Comparison of ENCODE assay signal across 8 cellular contexts in the genomic region with DNA sequence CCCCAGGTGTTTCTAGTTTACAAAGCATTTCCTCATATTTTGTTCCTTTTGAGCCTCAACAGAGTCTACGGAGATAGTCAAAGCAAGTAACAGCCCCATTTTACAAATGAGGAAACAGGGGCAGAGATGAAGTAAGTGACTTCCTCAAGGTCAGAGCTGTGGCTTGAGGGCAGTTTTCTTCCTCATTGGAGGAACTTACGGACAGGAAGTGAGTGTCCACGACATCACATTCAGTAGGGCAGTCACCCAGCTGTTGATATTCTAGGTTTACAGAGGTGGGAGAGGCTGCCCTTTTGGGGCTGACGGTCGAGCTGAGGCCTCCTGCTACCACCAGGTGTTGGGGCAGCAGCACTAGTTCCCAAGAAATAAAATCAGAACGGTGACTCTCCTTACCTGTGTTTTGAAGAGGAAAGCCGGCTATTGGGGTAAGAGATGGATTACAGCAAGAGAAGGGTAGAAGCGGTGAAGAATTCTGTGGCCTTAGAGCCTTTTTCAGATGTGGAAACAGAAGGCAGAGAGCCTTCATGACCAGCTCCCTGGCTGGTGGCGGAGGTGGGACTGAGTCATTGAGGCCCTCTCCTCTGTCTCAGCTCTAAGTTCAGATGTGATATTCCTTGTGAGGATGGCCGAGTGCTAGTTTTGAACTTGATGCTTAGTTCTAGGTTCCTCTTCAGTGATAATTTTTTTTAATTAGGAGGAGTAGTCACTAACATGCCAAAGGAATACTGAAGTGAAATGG. TPM values are rescaled to one million over a fixed set of nuclear protein-coding genes. Genes with fewer than 3 reads are reported as not detected.
DNase-seq lines count a peak whose midpoint lies in the region; ATAC-seq and TF ChIP-seq lines count a peak whose summit lies in the region.

No MANE protein-coding gene starts in this region.

- H3K18ac ChIP-seq in mesendoderm (ENCODE audit: low read length): no peak overlapping the region

- no peaks in the 10 kb centered on the region for H3K79me2 ChIP-seq in mesendoderm (ENCODE audit: control insufficient read depth, insufficient read depth, low read length)

- no peak overlapping the region for H3K27ac ChIP-seq in CD4-positive, alpha-beta T cell (ENCODE audit: low read depth, low read length)
- H3K27ac ChIP-seq in mesendoderm (ENCODE audit: low read depth, low read length): no peak overlapping the region

- POLR2A ChIA-PET in CD4-positive, alpha-beta T cell (lab: Charles Lee): no interaction called here

- WGBS in mesendoderm (ENCODE audit: extremely low coverage, insufficient coverage, low lambda C conversion rate): no CpG with 5 or more reads among the region's 10 CpGs

- H3K27me3 Mint-ChIP-seq in CD4-positive, alpha-beta T cell: no peaks in the 10 kb centered on the region
- no peaks in the 10 kb centered on the region for H3K27me3 Mint-ChIP-seq in activated T-helper 17 cell treated with anti-CD3 and anti-CD28 coated beads, Interleukin-2, amount 50 U/mL, for 72 hours

- no peak overlapping the region for H3K4ac ChIP-seq in mesendoderm (ENCODE audit: low read depth, low read length)

- no peak overlapping the region for H2BK15ac ChIP-seq in mesendoderm (replicated peaks; ENCODE audit: low read depth)

- H3K36me3 Mint-ChIP-seq in CD4-positive, alpha-beta T cell (ENCODE audit: low read depth): peaks cover 22% of the 10 kb centered on the region
- H3K36me3 Mint-ChIP-seq in activated T-helper 17 cell treated with anti-CD3 and anti-CD28 coated beads, Interleukin-2, amount 50 U/mL, for 72 hours (ENCODE audit: low read depth): peaks cover 61% of the 10 kb centered on the region

- DNase-seq in CD4-positive, alpha-beta T cell: no peak
- no peak for DNase-seq in mesendoderm

- H3K4me3 Mint-ChIP-seq in CD4-positive, alpha-beta T cell: no peak overlapping the region
- peak overlapping the region; percentile 68 for H3K4me3 Mint-ChIP-seq in activated T-helper 17 cell treated with anti-CD3 and anti-CD28 coated beads, Interleukin-2, amount 50 U/mL, for 72 hours

- H3K27ac Mint-ChIP-seq in CD4-positive, alpha-beta T cell: peak overlapping the region; percentile 21
- H3K27ac Mint-ChIP-seq in activated T-helper 17 cell treated with anti-CD3 and anti-CD28 coated beads, Interleukin-2, amount 50 U/mL, for 72 hours: peak overlapping the region; percentile 26

- H3K79me1 ChIP-seq in mesendoderm (ENCODE audit: low read length): no peaks in the 10 kb centered on the region

- no peak for TF ChIP-seq CTCF in CD4-positive, alpha-beta T cell (IDR thresholded peaks at IDR 0.05)

- H2BK120ac ChIP-seq in mesendoderm (ENCODE audit: low read depth, low read length): no peak overlapping the region

- H4K5ac ChIP-seq in mesendoderm (ENCODE audit: low read length): no peak overlapping the region

- H2AK5ac ChIP-seq in mesendoderm (ENCODE audit: low read length): no peak overlapping the region

- no peak overlapping the region for H2BK5ac ChIP-seq in mesendoderm (ENCODE audit: low read length)

- intact Hi-C loops in CD4-positive, alpha-beta T cell (cut with DNase I, micrococcal nuclease): no loop called here

- no peaks in the 10 kb centered on the region for H3K9me3 ChIP-seq in CD4-positive, alpha-beta T cell (ENCODE audit: control insufficient read depth, low read length)

- H3K4me2 ChIP-seq in mesendoderm (ENCODE audit: low read length): no peak overlapping the region

- no peak overlapping the region for H3K4me3 ChIP-seq in mesendoderm (ENCODE audit: low read length)

- CTCF ChIA-PET in CD4-positive, alpha-beta T cell (lab: Charles Lee): interaction anchor here (0.9 kb wide), 1 partner anchor 9 kb away, joined by 5 read pairs; no protein-coding TSS in a partner anchor

- H4K8ac ChIP-seq in mesendoderm (ENCODE audit: low read depth, low read length): no peak overlapping the region

- peaks cover 91% of the 10 kb centered on the region for H3K4me1 Mint-ChIP-seq in CD4-positive, alpha-beta T cell (ENCODE audit: low read depth)
- H3K4me1 Mint-ChIP-seq in activated T-helper 17 cell treated with anti-CD3 and anti-CD28 coated beads, Interleukin-2, amount 50 U/mL, for 72 hours: peaks cover 68% of the 10 kb centered on the region

- no peaks in the 10 kb centered on the region for H3K27me3 ChIP-seq in CD4-positive, alpha-beta T cell (ENCODE audit: control insufficient read depth, insufficient read depth, low read length)
- H3K27me3 ChIP-seq in mesendoderm (ENCODE audit: insufficient read depth, low read length, poor library complexity): no peaks in the 10 kb centered on the region

- peaks cover 14% of the 10 kb centered on the region for H3K4me1 ChIP-seq in mesendoderm (ENCODE audit: control insufficient read depth, low read depth, low read length)

- ATAC-seq in CD4-positive, alpha-beta T cell (ENCODE audit: poor library complexity): no peak
- ATAC-seq in HG02759 (IDR thresholded peaks at IDR 0.05; ENCODE audit: unreplicated experiment) (peak; percentile 46), HG03342 (IDR thresholded peaks at IDR 0.05; ENCODE audit: unreplicated experiment) (no peak), HG03521 (IDR thresholded peaks at IDR 0.05; ENCODE audit: unreplicated experiment) (no peak), GM21360 (IDR thresholded peaks at IDR 0.05; ENCODE audit: unreplicated experiment) (no peak), HG02588 (IDR thresholded peaks at IDR 0.05; ENCODE audit: unreplicated experiment) (no peak)
- peak; percentile 69 for ATAC-seq in activated T-helper 17 cell treated with anti-CD3 and anti-CD28 coated beads, Interleukin-2, amount 50 U/mL, for 72 hours (replicated peaks)

- no peaks in the 10 kb centered on the region for H3K36me3 ChIP-seq in mesendoderm (ENCODE audit: control insufficient read depth, insufficient read depth, low read length)

- peak overlapping the region; percentile 57 for H3K56ac ChIP-seq in mesendoderm (ENCODE audit: low read length)

- H3K23ac ChIP-seq in mesendoderm (ENCODE audit: low read length): peak overlapping the region; percentile 30

- no peaks in the 10 kb centered on the region for H3K9me3 Mint-ChIP-seq in CD4-positive, alpha-beta T cell
- H3K9me3 Mint-ChIP-seq in activated T-helper 17 cell treated with anti-CD3 and anti-CD28 coated beads, Interleukin-2, amount 50 U/mL, for 72 hours: no peaks in the 10 kb centered on the region

- no peak overlapping the region for H3K9ac ChIP-seq in mesendoderm (ENCODE audit: low read length)

RNA-seq across cellular contexts. Expression of a gene that starts 41.7 kb away (rescaled TPM):
- 10 to 100 TPM; 93.7 to 95.1 TPM for total RNA-seq in CD4-positive, alpha-beta T cell
- total RNA-seq in activated T-helper 17 cell treated with anti-CD3 and anti-CD28 coated beads, Interleukin-2, amount 50 U/mL, for 72 hours: 10 to 100 TPM; 76.9 to 96.4 TPM
- 2.9 TPM for polyA plus RNA-seq in mesendoderm (2013, experiment 1 of 2)
- 2.6 TPM for polyA plus RNA-seq in mesendoderm (2013, experiment 2 of 2)

Comparison
In these comparisons a context has a peak if more than half of its experiments do, and no peak if none do; other contexts are left out.
1. ATAC-seq: peak in HG02759 (single experiment) and activated T-helper 17 cell treated with anti-CD3 and anti-CD28 coated beads, Interleukin-2, amount 50 U/mL, for 72 hours (single experiment); none in CD4-positive, alpha-beta T cell (single experiment), HG03342 (single experiment), HG03521 (single experiment), GM21360 (single experiment) and HG02588 (single experiment).